14 cellular contexts compared by ENCODE assay signal in the genomic region with DNA sequence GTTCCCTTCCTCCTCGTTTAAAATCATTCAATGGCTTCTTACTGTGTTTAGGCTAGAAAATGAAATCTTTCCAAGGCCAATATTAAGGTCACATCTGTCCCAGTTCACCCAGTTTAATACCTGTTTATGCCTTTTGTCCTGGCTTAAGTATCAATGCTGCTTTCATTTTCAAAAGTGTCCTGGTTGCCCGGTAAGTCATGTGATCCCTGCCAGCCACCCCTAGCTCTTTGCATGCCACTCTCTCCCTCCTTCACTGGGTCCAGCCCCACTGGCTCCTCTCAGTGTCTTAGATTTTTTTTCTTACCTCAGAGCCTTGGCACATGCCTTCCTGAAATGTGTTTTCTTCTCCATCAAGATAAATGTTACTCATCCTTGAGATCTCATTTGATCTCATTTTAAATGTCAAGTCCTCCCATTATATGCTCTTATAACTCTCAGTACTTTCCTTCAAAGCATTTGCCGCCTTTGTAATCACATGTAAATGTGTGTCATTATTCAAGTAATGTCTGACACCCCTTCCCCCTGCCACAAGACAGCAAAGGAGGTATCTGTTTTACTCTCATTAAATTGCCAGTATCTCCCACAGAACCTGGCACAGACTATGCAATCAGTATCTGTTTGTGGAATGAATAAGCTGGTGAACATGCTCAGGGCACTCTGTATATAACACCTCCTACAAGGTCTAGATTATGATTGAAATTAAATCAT.
DNase-seq lines count a peak whose midpoint lies in the region; ATAC-seq and TF ChIP-seq lines count a peak whose summit lies in the region.
"Had no signal": no experiment of that assay in that cellular context is flagged by ENCODE, and none has a peak within 500 bp of the region (broad histone marks: within the 10 kb centered on the region; RNA-seq: fewer than 3 reads in every experiment).

No MANE protein-coding gene starts in this region.

- no peak overlapping the region for H3K27ac Mint-ChIP-seq in activated T-cell treated with anti-CD3 and anti-CD28 coated beads, Interleukin-2, amount 50 U/mL, for 72 hours
- peak overlapping the region in 4 of 5 experiments; percentile 19 to 79 (median 46) for H3K27ac Mint-ChIP-seq in brain
- H3K27ac Mint-ChIP-seq: B cell; CD8-positive, alpha-beta T cell; H9 had no signal

- no peak overlapping the region for H3K4me3 Mint-ChIP-seq in activated T-cell treated with anti-CD3 and anti-CD28 coated beads, Interleukin-2, amount 50 U/mL, for 72 hours
- no peak overlapping the region for H3K4me3 Mint-ChIP-seq in brain
- H3K4me3 Mint-ChIP-seq: B cell; CD8-positive, alpha-beta T cell; H9 had no signal

- no peaks in the 10 kb centered on the region for H3K4me1 Mint-ChIP-seq in activated T-cell treated with anti-CD3 and anti-CD28 coated beads, Interleukin-2, amount 50 U/mL, for 72 hours (ENCODE audit: low read depth)
- peaks cover 25% of the 10 kb centered on the region for H3K4me1 Mint-ChIP-seq in brain
- H3K4me1 Mint-ChIP-seq: B cell had no signal

- no peak for DNase-seq in activated T-cell treated with anti-CD3 and anti-CD28 coated beads, Interleukin-2, amount 50 U/mL, for 72 hours
- no peak for DNase-seq in activated T-cell treated with anti-CD3 and anti-CD28 coated beads, Interleukin-2, amount 50 U/mL, for 1 hour
- DNase-seq in NCI-H2029 treated with DMSO at 0.1 percent for 48 hours (lab: John Stamatoyannopoulos, UW) (peak; percentile 19), NK-92 (lab: John Stamatoyannopoulos, UW; ENCODE audit: unreplicated experiment) (no peak)
- DNase-seq: 8988T; Calu3; CD8-positive, alpha-beta T cell; DMS79 treated with DMSO at 0.1 percent for 48 hours; GF-D8; H9 had no signal

- H3K36me3 Mint-ChIP-seq in activated T-cell treated with anti-CD3 and anti-CD28 coated beads, Interleukin-2, amount 50 U/mL, for 72 hours (ENCODE audit: insufficient read depth in 2 of 2) = no peaks in the 10 kb centered on the region
- H3K36me3 Mint-ChIP-seq in brain = no peaks in the 10 kb centered on the region
- H3K36me3 Mint-ChIP-seq: CD8-positive, alpha-beta T cell had no signal

- ATAC-seq in activated T-cell treated with anti-CD3 and anti-CD28 coated beads, Interleukin-2, amount 50 U/mL, for 72 hours (replicated peaks in 1 of 2) = peak; percentile 20 to 52
- ATAC-seq in HG02642 (IDR thresholded peaks at IDR 0.05; ENCODE audit: poor library complexity, unreplicated experiment) (no peak), HG03342 (IDR thresholded peaks at IDR 0.05; ENCODE audit: unreplicated experiment) (no peak)
- ATAC-seq: CD8-positive, alpha-beta T cell had no signal

- peaks cover 35% of the 10 kb centered on the region for H3K27me3 Mint-ChIP-seq in activated T-cell treated with anti-CD3 and anti-CD28 coated beads, Interleukin-2, amount 50 U/mL, for 72 hours (ENCODE audit: low read depth)
- no peaks in the 10 kb centered on the region for H3K27me3 Mint-ChIP-seq in brain
- H3K27me3 Mint-ChIP-seq: B cell had no signal

- no peak for TF ChIP-seq CTCF in brain (conservative IDR thresholded peaks at IDR 0.05)

- peaks cover 0 to 2% of the 10 kb centered on the region in 2 donors for H3K9me3 Mint-ChIP-seq in activated T-cell treated with anti-CD3 and anti-CD28 coated beads, Interleukin-2, amount 50 U/mL, for 72 hours
- no peaks in the 10 kb centered on the region for H3K9me3 Mint-ChIP-seq in brain
- H3K9me3 Mint-ChIP-seq: CD8-positive, alpha-beta T cell had no signal

Comparison
In these comparisons a context has a peak if more than half of its experiments do, and no peak if none do; other contexts are left out.
1. ATAC-seq: peak in activated T-cell treated with anti-CD3 and anti-CD28 coated beads, Interleukin-2, amount 50 U/mL, for 72 hours (2 of 2); none in HG02642 (single experiment) and HG03342 (single experiment).